8 cellular contexts compared by ENCODE assay signal in the genomic region with DNA sequence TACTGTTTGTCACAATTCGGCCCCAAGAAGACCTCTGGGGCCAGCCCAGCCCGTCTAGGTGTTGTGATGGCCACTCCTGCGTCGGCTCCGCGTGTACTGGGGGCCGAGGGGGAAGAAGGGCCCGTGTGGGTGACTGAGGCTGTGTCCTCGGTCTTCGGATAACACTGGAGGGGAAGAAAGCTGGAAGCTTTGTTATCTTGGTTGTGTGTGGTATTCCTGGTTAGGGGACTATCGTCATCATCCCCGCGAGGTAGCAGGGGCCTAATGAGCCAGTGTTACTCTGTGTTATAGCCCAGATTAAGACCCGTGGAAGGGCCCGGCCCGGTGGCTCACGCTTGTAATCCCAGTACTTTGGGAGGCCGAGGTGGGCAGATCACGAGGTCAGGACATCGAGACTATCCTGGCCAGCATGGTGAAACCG. TPM values are rescaled to one million over a fixed set of nuclear protein-coding genes. Genes with fewer than 3 reads are reported as not detected.
A peak's percentile ranks its signal among the peaks of the same experiment; 100 is the strongest.
DNase-seq lines count a peak whose midpoint lies in the region; ATAC-seq and TF ChIP-seq lines count a peak whose summit lies in the region.

No MANE protein-coding gene starts in this region.

- peak overlapping the region; percentile 89 for H3K27ac Mint-ChIP-seq in CD8-positive, alpha-beta T cell
- H3K27ac Mint-ChIP-seq in neural progenitor cell: peak overlapping the region; percentile 92

- no peak for DNase-seq in CD8-positive, alpha-beta T cell
- peak in 2 of 3 donors; percentile 45 to 52 for DNase-seq in Peyer's patch
- peak; percentile 12 for DNase-seq in neural progenitor cell (ENCODE audit: low spot score)
- no peak for DNase-seq in NCI-H1930 (lab: John Stamatoyannopoulos, UW)
- no peak for DNase-seq in stimulated activated naive CD4-positive, alpha-beta T cell treated with Interleukin-2 at 50 U/mL for 16 hours (lab: John Stamatoyannopoulos, UW)

- peaks cover 6% of the 10 kb centered on the region for H4K20me1 ChIP-seq in neural progenitor cell (ENCODE audit: low read depth)

- peak overlapping the region; percentile 92 for H3K4me3 ChIP-seq in CD8-positive, alpha-beta T cell (ENCODE audit: low read depth, low read length)
- H3K4me3 ChIP-seq in Peyer's patch (peak overlapping the region; percentile 70 to 84 (median 74)), endocrine pancreas (ENCODE audit: control insufficient read depth, insufficient read depth, low read length) (no peak overlapping the region), neural progenitor cell (peak overlapping the region; percentile 96)

- no peak for TF ChIP-seq POLR2A in Peyer's patch (IDR thresholded peaks at IDR 0.05)

- peaks cover 44% of the 10 kb centered on the region for H3K79me2 ChIP-seq in neural progenitor cell (ENCODE audit: low read depth)

- peaks cover 14% of the 10 kb centered on the region for H3K36me3 ChIP-seq in CD8-positive, alpha-beta T cell (ENCODE audit: insufficient read depth, low read length)
- H3K36me3 ChIP-seq in Peyer's patch: peaks cover 0 to 48% (median 0%) of the 10 kb centered on the region in 3 donors
- H3K36me3 ChIP-seq in endocrine pancreas (ENCODE audit: control insufficient read depth, insufficient read depth, low read length): no peaks in the 10 kb centered on the region
- no peaks in the 10 kb centered on the region for H3K36me3 ChIP-seq in neural progenitor cell

- ATAC-seq in CD8-positive, alpha-beta T cell: no peak
- ATAC-seq in HG03432 (IDR thresholded peaks at IDR 0.05; ENCODE audit: unreplicated experiment) (no peak), HG03439 (IDR thresholded peaks at IDR 0.05; ENCODE audit: unreplicated experiment) (no peak)

- peak overlapping the region; percentile 86 for H3K4me3 Mint-ChIP-seq in CD8-positive, alpha-beta T cell
- peak overlapping the region; percentile 98 for H3K4me3 Mint-ChIP-seq in neural progenitor cell

- H3K27me3 Mint-ChIP-seq in CD8-positive, alpha-beta T cell (ENCODE audit: low read depth): no peaks in the 10 kb centered on the region
- H3K27me3 Mint-ChIP-seq in neural progenitor cell (ENCODE audit: insufficient read depth, low read depth): peaks cover 5% of the 10 kb centered on the region

- H3K4me1 ChIP-seq in CD8-positive, alpha-beta T cell (ENCODE audit: insufficient read depth, low read length): peaks cover 34% of the 10 kb centered on the region
- H3K4me1 ChIP-seq in Peyer's patch (peaks cover 0 to 15% (median 9%) of the 10 kb centered on the region in 4 donors), endocrine pancreas (ENCODE audit: control insufficient read depth, insufficient read depth, low read length) (no peaks in the 10 kb centered on the region), neural progenitor cell (peaks cover 11% of the 10 kb centered on the region)

- no peaks in the 10 kb centered on the region for H3K9me3 Mint-ChIP-seq in CD8-positive, alpha-beta T cell
- no peaks in the 10 kb centered on the region for H3K9me3 Mint-ChIP-seq in neural progenitor cell

- peaks cover 38% of the 10 kb centered on the region for H3K36me3 Mint-ChIP-seq in CD8-positive, alpha-beta T cell
- H3K36me3 Mint-ChIP-seq in neural progenitor cell: peaks cover 10% of the 10 kb centered on the region

- H3K9ac ChIP-seq in endocrine pancreas (ENCODE audit: control insufficient read depth, insufficient read depth, low read length): peak overlapping the region; percentile 35
- H3K9ac ChIP-seq in neural progenitor cell: peak overlapping the region; percentile 78

- POLR2A ChIA-PET in CD8-positive, alpha-beta T cell (lab: Charles Lee): interaction anchor here (0.7 to 1.3 kb wide), 4 partner anchors 18 to 1061 kb away, joined by 3 read pairs; a partner anchor contains a TSS

- peak overlapping the region; percentile 99 for H3K4me2 ChIP-seq in neural progenitor cell

- H3K27me3 ChIP-seq in CD8-positive, alpha-beta T cell (ENCODE audit: insufficient read depth, low read length): no peaks in the 10 kb centered on the region
- H3K27me3 ChIP-seq in Peyer's patch (no peaks in the 10 kb centered on the region), endocrine pancreas (ENCODE audit: control insufficient read depth, insufficient read depth, low read length) (no peaks in the 10 kb centered on the region), neural progenitor cell (no peaks in the 10 kb centered on the region)

- peaks cover 49% of the 10 kb centered on the region for H3K4me1 Mint-ChIP-seq in CD8-positive, alpha-beta T cell (ENCODE audit: low read depth)
- peaks cover 16% of the 10 kb centered on the region for H3K4me1 Mint-ChIP-seq in neural progenitor cell

- no peak for TF ChIP-seq CTCF in CD8-positive, alpha-beta T cell (IDR thresholded peaks at IDR 0.05)
- TF ChIP-seq CTCF in Peyer's patch (IDR thresholded peaks at IDR 0.05) (no peak), neural progenitor cell (IDR thresholded peaks at IDR 0.05) (no peak)

- no peaks in the 10 kb centered on the region for H3K9me3 ChIP-seq in CD8-positive, alpha-beta T cell (ENCODE audit: low read length)
- H3K9me3 ChIP-seq in Peyer's patch (no peaks in the 10 kb centered on the region), endocrine pancreas (ENCODE audit: control insufficient read depth, low read length) (no peaks in the 10 kb centered on the region), neural progenitor cell (ENCODE audit: low read depth) (no peaks in the 10 kb centered on the region)

- CTCF ChIA-PET in CD8-positive, alpha-beta T cell (lab: Charles Lee): interaction anchor here (0.7 kb wide), 1 partner anchor 8 kb away, joined by 5 read pairs; no protein-coding TSS in a partner anchor

- H2AFZ ChIP-seq in neural progenitor cell (replicated peaks): peak overlapping the region; percentile 19

- intact Hi-C loops in CD8-positive, alpha-beta T cell (cut with DNase I, micrococcal nuclease): loop anchor here (1.0 to 10.0 kb wide), 9 partner anchors 16 to 1490 kb away; a partner anchor contains a TSS

- H3F3A ChIP-seq in neural progenitor cell (ENCODE audit: low read depth): peaks cover 9% of the 10 kb centered on the region

- peak overlapping the region; percentile 71 for H3K27ac ChIP-seq in CD8-positive, alpha-beta T cell (ENCODE audit: low read depth, low read length)
- H3K27ac ChIP-seq in Peyer's patch: peak overlapping the region; percentile 85 to 90 (median 88)
- peak overlapping the region; percentile 16 for H3K27ac ChIP-seq in neural progenitor cell

RNA-seq across cellular contexts. Expression of a gene that starts 0.9 kb away (rescaled TPM):
- 10 to 100 TPM; 30.2 to 31.0 TPM for total RNA-seq in CD8-positive, alpha-beta T cell
- 100 to 1,000 TPM in 3 of 4 donors, 10 to 100 TPM in 1; 44.7 to 110 (median 103) TPM for total RNA-seq in Peyer's patch
- 28.0 and 28.8 TPM in 2 replicates for total RNA-seq in neural progenitor cell (ENCODE audit: low replicate concordance)

RNA-seq across cellular contexts. Expression of a gene that starts 15.7 kb away (rescaled TPM):
- 1 to 10 TPM; 2.4 to 3.5 TPM for total RNA-seq in CD8-positive, alpha-beta T cell
- total RNA-seq in Peyer's patch: 10 to 100 TPM; 19.8 to 53.7 (median 36.9) TPM
- 4.6 and 8.2 TPM in 2 replicates for total RNA-seq in neural progenitor cell (ENCODE audit: low replicate concordance)

RNA-seq across cellular contexts. Expression of a gene that starts 21.7 kb away (rescaled TPM):
- 1 to 10 TPM; 7.9 to 8.5 TPM for total RNA-seq in CD8-positive, alpha-beta T cell
- total RNA-seq in Peyer's patch (100 to 1,000 TPM in 3 of 4 donors, 10 to 100 TPM in 1; 87.5 to 211 (median 172) TPM), neural progenitor cell (ENCODE audit: low replicate concordance) (77.4 and 91.9 TPM in 2 replicates)

RNA-seq across cellular contexts. Expression of a gene that starts 29.6 kb away (rescaled TPM):
- not detected for total RNA-seq in CD8-positive, alpha-beta T cell
- total RNA-seq in Peyer's patch (under 1 TPM in 1 of 4 donors, not detected in 3; 0.47 TPM), neural progenitor cell (ENCODE audit: low replicate concordance) (0.06 and 0.12 TPM in 2 replicates)

RNA-seq across cellular contexts. Expression of a gene that starts 37.0 kb away (rescaled TPM):
- 1 to 10 TPM; 7.9 to 10.0 TPM for total RNA-seq in CD8-positive, alpha-beta T cell
- total RNA-seq in Peyer's patch: 100 to 1,000 TPM in 3 of 4 donors, 10 to 100 TPM in 1; 88.3 to 214 (median 163) TPM
- total RNA-seq in neural progenitor cell (ENCODE audit: low replicate concordance): 9.3 and 20.5 TPM in 2 replicates

Comparison
In these comparisons a context has a peak if more than half of its experiments do, and no peak if none do; other contexts are left out.
1. DNase-seq: peak in Peyer's patch (2 of 3) and neural progenitor cell (single experiment); none in CD8-positive, alpha-beta T cell (0 of 7), NCI-H1930 (0 of 2) and stimulated activated naive CD4-positive, alpha-beta T cell treated with Interleukin-2 at 50 U/mL for 16 hours (single experiment).
2. H3K27ac ChIP-seq: peak in every context shown above with its lines; median percentile 88 in Peyer's patch; 71 in CD8-positive, alpha-beta T cell; 16 in neural progenitor cell.